21 cellular contexts compared by ENCODE assay signal in genomic region chr5:94698189-94698588, GRCh38.
"Had no signal": no experiment of that assay in that cellular context is flagged by ENCODE, and none has a peak within 500 bp of the region (broad histone marks: within the 10 kb centered on the region; RNA-seq: fewer than 3 reads in every experiment).

No MANE protein-coding gene starts in this region.

- H3K27ac Mint-ChIP-seq: activated CD4-positive, alpha-beta T cell treated with anti-CD3 and anti-CD28 coated beads, Interleukin-2, amount 10 ng/mL, durations not matched to agents 24 days and 14 days; activated CD8-positive, alpha-beta T cell treated with anti-CD3 and anti-CD28 coated beads for 36 hours; activated naive CD4-positive, alpha-beta T cell treated with anti-CD3 and anti-CD28 coated beads, Interleukin-2, amount 50 U/mL, for 24 hours; activated T-helper 1 cell treated with anti-CD3 and anti-CD28 coated beads, Interleukin-12 subunit alpha, Interleukin-12 subunit beta, Interleukin-2, Interleukin-4 antibody, amounts not matched to agents 30 ng/mL and 10 ng/mL and 1 ng/mL, durations not matched to agents 14 hours and 24 hours and 36 hours; naive thymus-derived CD4-positive, alpha-beta T cell had no signal

- H3K27ac ChIP-seq: body of pancreas, cardiac muscle cell, heart right ventricle, lower lobe of right lung, prostate gland, right atrium auricular region, thyroid gland had no signal

- H3K9me3 Mint-ChIP-seq: activated CD4-positive, alpha-beta T cell treated with anti-CD3 and anti-CD28 coated beads, Interleukin-2, amount 10 ng/mL, durations not matched to agents 24 days and 14 days; activated CD8-positive, alpha-beta T cell treated with anti-CD3 and anti-CD28 coated beads for 36 hours; activated naive CD4-positive, alpha-beta T cell treated with anti-CD3 and anti-CD28 coated beads, Interleukin-2, amount 50 U/mL, for 24 hours; activated T-helper 1 cell treated with anti-CD3 and anti-CD28 coated beads, Interleukin-12 subunit alpha, Interleukin-12 subunit beta, Interleukin-2, Interleukin-4 antibody, amounts not matched to agents 30 ng/mL and 10 ng/mL and 1 ng/mL, durations not matched to agents 14 hours and 24 hours and 36 hours; naive thymus-derived CD4-positive, alpha-beta T cell had no signal

- ATAC-seq: activated CD4-positive, CD25-positive, alpha-beta regulatory T cell treated with anti-CD3 and anti-CD28 coated beads, Interleukin-2, amount 50 U/mL, for 24 hours; activated CD8-positive, alpha-beta T cell treated with anti-CD3 and anti-CD28 coated beads for 36 hours; body of pancreas; heart right ventricle; left lobe of liver; lower lobe of right lung; naive thymus-derived CD4-positive, alpha-beta T cell; stimulated activated naive CD8-positive, alpha-beta T cell treated with anti-CD3 and anti-CD28 coated beads, Interleukin-15, Interleukin-2, amounts not matched to agents 100 U/mL and 50 U/mL, for 24 hours had no signal

- H3K9me3 ChIP-seq: body of pancreas, heart right ventricle, lower lobe of right lung, prostate gland, right atrium auricular region, thyroid gland had no signal

- H3K36me3 ChIP-seq: cardiac muscle cell, prostate gland, right atrium auricular region, thyroid gland had no signal

- H3K4me3 Mint-ChIP-seq: activated CD4-positive, alpha-beta T cell treated with anti-CD3 and anti-CD28 coated beads, Interleukin-2, amount 10 ng/mL, durations not matched to agents 24 days and 14 days; activated CD8-positive, alpha-beta T cell treated with anti-CD3 and anti-CD28 coated beads for 36 hours; activated naive CD4-positive, alpha-beta T cell treated with anti-CD3 and anti-CD28 coated beads, Interleukin-2, amount 50 U/mL, for 24 hours; activated T-helper 1 cell treated with anti-CD3 and anti-CD28 coated beads, Interleukin-12 subunit alpha, Interleukin-12 subunit beta, Interleukin-2, Interleukin-4 antibody, amounts not matched to agents 30 ng/mL and 10 ng/mL and 1 ng/mL, durations not matched to agents 14 hours and 24 hours and 36 hours; naive thymus-derived CD4-positive, alpha-beta T cell had no signal

- DNase-seq: activated CD4-positive, alpha-beta T cell treated with anti-CD3 and anti-CD28 coated beads, Interleukin-2, amount 10 ng/mL, durations not matched to agents 24 days and 14 days; activated CD8-positive, alpha-beta T cell treated with anti-CD3 and anti-CD28 coated beads for 36 hours; activated gamma-delta T cell; anterior cingulate cortex; body of pancreas; erythroblast; foreskin fibroblast; heart right ventricle; kidney; lower lobe of right lung; naive thymus-derived CD4-positive, alpha-beta T cell; stimulated activated CD4-positive, alpha-beta T cell treated with anti-CD3 and anti-CD28 coated beads, Interleukin-4, amount 100 ng/mL, for 4 hours; stimulated activated naive CD8-positive, alpha-beta T cell treated with anti-CD3 and anti-CD28 coated beads, Interleukin-15, Interleukin-2, amounts not matched to agents 100 U/mL and 50 U/mL, for 24 hours; thyroid gland had no signal

- H3K27me3 ChIP-seq: body of pancreas, cardiac muscle cell, heart right ventricle, right atrium auricular region, thyroid gland had no signal

- H3K4me3 ChIP-seq: body of pancreas, cardiac muscle cell, heart right ventricle, lower lobe of right lung, prostate gland, right atrium auricular region, thyroid gland had no signal

- H3K27me3 Mint-ChIP-seq: activated CD4-positive, alpha-beta T cell treated with anti-CD3 and anti-CD28 coated beads, Interleukin-2, amount 10 ng/mL, durations not matched to agents 24 days and 14 days; activated CD8-positive, alpha-beta T cell treated with anti-CD3 and anti-CD28 coated beads for 36 hours; activated naive CD4-positive, alpha-beta T cell treated with anti-CD3 and anti-CD28 coated beads, Interleukin-2, amount 50 U/mL, for 24 hours; naive thymus-derived CD4-positive, alpha-beta T cell had no signal
